8 cellular contexts compared by ENCODE assay signal in genomic region chr11:113778111-113778910, GRCh38. TPM values are rescaled to one million over a fixed set of nuclear protein-coding genes. Genes with fewer than 3 reads are reported as not detected.
DNase-seq lines count a peak whose midpoint lies in the region; ATAC-seq and TF ChIP-seq lines count a peak whose summit lies in the region.

No MANE protein-coding gene starts in this region.

- H2AFZ ChIP-seq in fibroblast of lung (ENCODE audit: low read length), result no peak overlapping the region
- H2AFZ ChIP-seq in osteoblast (ENCODE audit: low read length), result peak overlapping the region; percentile 77

- H4K20me1 ChIP-seq in fibroblast of lung (ENCODE audit: control insufficient read depth, extremely low read depth, insufficient read depth, low read length) (no peaks in the 10 kb centered on the region), osteoblast (ENCODE audit: insufficient read depth, low read length) (no peaks in the 10 kb centered on the region)

- H3K36me3 ChIP-seq in fibroblast of lung (ENCODE audit: control insufficient read depth, insufficient read depth, low read length), result no peaks in the 10 kb centered on the region
- H3K36me3 ChIP-seq in osteoblast (ENCODE audit: insufficient read depth, low read length), result no peaks in the 10 kb centered on the region

- H3K4me2 ChIP-seq in fibroblast of lung (ENCODE audit: extremely low read depth, insufficient read depth, low read length) (peak overlapping the region; percentile 10), osteoblast (ENCODE audit: insufficient read depth, low read length) (peak overlapping the region; percentile 93)

- H3K27ac ChIP-seq in fibroblast of lung (ENCODE audit: insufficient read depth, low read length) (no peak overlapping the region), osteoblast (ENCODE audit: low read depth, low read length) (no peak overlapping the region)

- DNase-seq in Daoy (ENCODE audit: low read depth) (peak; percentile 39), OCI-M1 (lab: John Stamatoyannopoulos, UW) (peak; percentile 25), fibroblast of lung (ENCODE audit: low read depth in 2 of 2) (peak in 1 of 2 donors; percentile 56), osteoblast (ENCODE audit: insufficient read length, low spot score, missing footprints) (no peak), sciatic nerve (ENCODE audit: low spot score) (no peak)
- DNase-seq in stimulated activated CD8-positive, alpha-beta memory T cell treated with anti-CD3 and anti-CD28 coated beads, Interleukin-4, amount 100 ng/mL, for 48 hours, result no peak

- intact Hi-C loops in sciatic nerve (cut with DNase I), result no loop called here

- H3K79me2 ChIP-seq in fibroblast of lung (ENCODE audit: control insufficient read depth, insufficient read depth, low read length) (peaks cover 2% of the 10 kb centered on the region), osteoblast (ENCODE audit: insufficient read depth, low read length) (peaks cover 2% of the 10 kb centered on the region)

- H3K9ac ChIP-seq in fibroblast of lung (ENCODE audit: insufficient read depth, low read length), result no peak overlapping the region

- ATAC-seq in sciatic nerve (no peak), GM19397 (IDR thresholded peaks at IDR 0.05; ENCODE audit: unreplicated experiment) (no peak), GM18861 (IDR thresholded peaks at IDR 0.05; ENCODE audit: unreplicated experiment) (no peak)

- H3K27me3 ChIP-seq in fibroblast of lung (ENCODE audit: control insufficient read depth, insufficient read depth, low read length) (peaks cover 4% of the 10 kb centered on the region), osteoblast (ENCODE audit: insufficient read depth, low read length) (peaks cover 24% of the 10 kb centered on the region)

- H3K4me3 ChIP-seq in fibroblast of lung (replicated peaks in 1 of 4; ENCODE audit: control extremely low read depth in 1 of 4, insufficient read depth in 1 of 4, low read depth in 3 of 4, low read length in 4 of 4) (no peak overlapping the region), osteoblast (ENCODE audit: insufficient read depth, low read length) (peak overlapping the region; percentile 48)

- H3K9me3 ChIP-seq in fibroblast of lung (ENCODE audit: control insufficient read depth, insufficient read depth, low read depth, low read length) (no peaks in the 10 kb centered on the region), osteoblast (ENCODE audit: low read depth, low read length) (no peaks in the 10 kb centered on the region)

- H3K4me1 ChIP-seq in fibroblast of lung (ENCODE audit: control insufficient read depth, extremely low read depth, insufficient read depth, low read length), result no peaks in the 10 kb centered on the region
- H3K4me1 ChIP-seq in osteoblast (ENCODE audit: insufficient read depth, low read length), result peaks cover 10% of the 10 kb centered on the region

- TF ChIP-seq CTCF in fibroblast of lung (conservative IDR thresholded peaks at IDR 0.05 in 1 of 2, IDR thresholded peaks at IDR 0.05 in 1 of 2; ENCODE audit: low read depth in 1 of 2, low read length in 2 of 2) (no peak), osteoblast (IDR thresholded peaks at IDR 0.05; ENCODE audit: extremely low read depth, low read depth, low read length) (no peak)

RNA-seq across cellular contexts. Expression of gene CLDN25, which starts 1.3 kb away (rescaled TPM):
- not detected in 2 replicates for total RNA-seq in Daoy (2014; rRNA removed; shearing (Covaris generic))
- total RNA-seq in fibroblast of lung, result not detected in 2 replicates
- polyA plus RNA-seq in fibroblast of lung, result not detected in 2 replicates
- polyA plus RNA-seq in fibroblast of lung (2012), result not detected in 2 replicates
- not detected in 2 replicates for polyA minus RNA-seq in fibroblast of lung (ENCODE audit: low replicate concordance)
- not detected in 2 replicates for total RNA-seq in osteoblast
- total RNA-seq in sciatic nerve, result not detected

RNA-seq across cellular contexts. Expression of gene ZW10, which starts 4.8 kb away (rescaled TPM):
- total RNA-seq in Daoy (2014; rRNA removed; shearing (Covaris generic)), result 31.9 and 34.6 TPM in 2 replicates
- total RNA-seq in fibroblast of lung (13.5 and 15.9 TPM in 2 replicates), osteoblast (17.7 and 20.6 TPM in 2 replicates), sciatic nerve (11.6 TPM)
- 15.4 and 19.3 TPM in 2 replicates for polyA plus RNA-seq in fibroblast of lung
- 10.3 and 14.8 TPM in 2 replicates for polyA plus RNA-seq in fibroblast of lung (2012)
- 5.4 and 5.7 TPM in 2 replicates for polyA minus RNA-seq in fibroblast of lung (ENCODE audit: low replicate concordance)

Comparison
In these comparisons a context has a peak if more than half of its experiments do, and no peak if none do; other contexts are left out.
1. DNase-seq: peak in Daoy (single experiment) and OCI-M1 (single experiment); none in osteoblast (single experiment), stimulated activated CD8-positive, alpha-beta memory T cell treated with anti-CD3 and anti-CD28 coated beads, Interleukin-4, amount 100 ng/mL, for 48 hours (single experiment) and sciatic nerve (single experiment).